In genomic region chr7:50795253-50795652, GRCh38 we compare ENCODE assay signal across 15 cellular contexts.
"Had no signal": no experiment of that assay in that cellular context is flagged by ENCODE, and none has a peak within 500 bp of the region (broad histone marks: within the 10 kb centered on the region; RNA-seq: fewer than 3 reads in every experiment).

No MANE protein-coding gene starts in this region.

- H3K9me3 ChIP-seq: mucosa of descending colon, prostate gland, upper lobe of right lung had no signal

- H3K27me3 ChIP-seq: esophagus muscularis mucosa, hepatocyte, upper lobe of right lung had no signal

- H3K27ac Mint-ChIP-seq: activated CD4-positive, alpha-beta memory T cell treated with anti-CD3 and anti-CD28 coated beads, Interleukin-2, amount 10 ng/mL, durations not matched to agents 7 days and 5 days; activated naive CD4-positive, alpha-beta T cell treated with anti-CD3 and anti-CD28 coated beads, Interleukin-2, amount 50 U/mL, for 24 hours; activated T-cell treated with anti-CD3 and anti-CD28 coated beads, Interleukin-2, amount 50 U/mL, for 24 hours; naive thymus-derived CD8-positive, alpha-beta T cell; stimulated activated naive CD8-positive, alpha-beta T cell treated with anti-CD3 and anti-CD28 coated beads, Interleukin-15, Interleukin-2, amounts not matched to agents 100 ng/mL and 50 ng/mL, for 24 hours had no signal

- H3K27ac ChIP-seq: dorsolateral prefrontal cortex, esophagus muscularis mucosa, hepatocyte, prostate gland, upper lobe of right lung, VCaP had no signal

- H3K36me3 Mint-ChIP-seq: activated naive CD4-positive, alpha-beta T cell treated with anti-CD3 and anti-CD28 coated beads, Interleukin-2, amount 50 U/mL, for 24 hours had no signal

- H3K4me3 Mint-ChIP-seq: activated CD4-positive, alpha-beta memory T cell treated with anti-CD3 and anti-CD28 coated beads, Interleukin-2, amount 10 ng/mL, durations not matched to agents 7 days and 5 days; activated naive CD4-positive, alpha-beta T cell treated with anti-CD3 and anti-CD28 coated beads, Interleukin-2, amount 50 U/mL, for 24 hours; activated T-cell treated with anti-CD3 and anti-CD28 coated beads, Interleukin-2, amount 50 U/mL, for 24 hours; stimulated activated naive CD8-positive, alpha-beta T cell treated with anti-CD3 and anti-CD28 coated beads, Interleukin-15, Interleukin-2, amounts not matched to agents 100 ng/mL and 50 ng/mL, for 24 hours had no signal

- H3K36me3 ChIP-seq: esophagus muscularis mucosa, prostate gland, upper lobe of right lung had no signal

- H3K4me1 ChIP-seq: prostate gland had no signal

- DNase-seq: activated CD4-positive, alpha-beta memory T cell treated with anti-CD3 and anti-CD28 coated beads, Interleukin-2, amount 10 ng/mL, durations not matched to agents 7 days and 5 days; activated effector memory CD4-positive, alpha-beta T cell treated with Interleukin-2 at 50 U/mL for 16 hours; activated T-cell treated with anti-CD3 and anti-CD28 coated beads, Interleukin-2, amount 50 U/mL, for 24 hours; dorsolateral prefrontal cortex; mucosa of descending colon; naive thymus-derived CD8-positive, alpha-beta T cell; right cardiac atrium; T-helper 1 cell; upper lobe of right lung had no signal

- H3K9me3 Mint-ChIP-seq: activated CD4-positive, alpha-beta memory T cell treated with anti-CD3 and anti-CD28 coated beads, Interleukin-2, amount 10 ng/mL, durations not matched to agents 7 days and 5 days; stimulated activated naive CD8-positive, alpha-beta T cell treated with anti-CD3 and anti-CD28 coated beads, Interleukin-15, Interleukin-2, amounts not matched to agents 100 ng/mL and 50 ng/mL, for 24 hours had no signal

- H3K4me3 ChIP-seq: dorsolateral prefrontal cortex, esophagus muscularis mucosa, hepatocyte, mucosa of descending colon, prostate gland, upper lobe of right lung had no signal

- ATAC-seq: mucosa of descending colon; naive thymus-derived CD8-positive, alpha-beta T cell; right cardiac atrium; upper lobe of right lung had no signal
